In genomic region chr13:33231339-33231738, GRCh38 we compare ENCODE assay signal across 21 cellular contexts. TPM values are rescaled to one million over a fixed set of nuclear protein-coding genes. Genes with fewer than 3 reads are reported as not detected.
A peak's percentile ranks its signal among the peaks of the same experiment; 100 is the strongest.
DNase-seq lines count a peak whose midpoint lies in the region; ATAC-seq and TF ChIP-seq lines count a peak whose summit lies in the region.
"Had no signal": no experiment of that assay in that cellular context is flagged by ENCODE, and none has a peak within 500 bp of the region (broad histone marks: within the 10 kb centered on the region; RNA-seq: fewer than 3 reads in every experiment).

No MANE protein-coding gene starts in this region.

- DNase-seq in EH (ENCODE audit: low read depth) (peak; percentile 34), RPMI7951 (ENCODE audit: low read depth) (peak; percentile 30), fibroblast of lung (ENCODE audit: low read depth in 2 of 2) (no peak), mesothelial cell of epicardium (ENCODE audit: low spot score in 2 of 2, unreplicated experiment in 2 of 2) (no peak), NCI-H146 (lab: John Stamatoyannopoulos, UW) (no peak)
- no peak for DNase-seq in activated T-cell treated with anti-CD3 and anti-CD28 coated beads, Interleukin-2, amount 50 U/mL, for 1 hour
- no peak for DNase-seq in activated T-cell treated with anti-CD3 and anti-CD28 coated beads, Interleukin-2, amount 50 U/mL, for 72 hours
- DNase-seq: activated CD4-positive, alpha-beta T cell treated with anti-CD3 and anti-CD28 coated beads for 48 hours; activated CD8-positive, alpha-beta memory T cell treated with anti-CD3 and anti-CD28 coated beads, Interleukin-2, amount 10 ng/mL, durations not matched to agents 7 days and 5 days; CD8-positive, alpha-beta memory T cell; DMS53; naive thymus-derived CD4-positive, alpha-beta T cell; NCI-H2029 treated with DMSO at 0.1 percent for 48 hours; NCI-H446; RPMI8226; spleen had no signal

- H3K4me1 ChIP-seq in fibroblast of lung (ENCODE audit: control insufficient read depth, extremely low read depth, insufficient read depth, low read length) (peaks cover 61% of the 10 kb centered on the region), skeletal muscle satellite cell (ENCODE audit: control insufficient read depth, insufficient read depth, low read length) (peaks cover 78% of the 10 kb centered on the region)

- no peak overlapping the region for H3K27ac Mint-ChIP-seq in mesothelial cell of epicardium
- H3K27ac Mint-ChIP-seq in activated T-cell treated with anti-CD3 and anti-CD28 coated beads, Interleukin-2, amount 50 U/mL, for 72 hours = no peak overlapping the region
- H3K27ac Mint-ChIP-seq: activated CD8-positive, alpha-beta memory T cell treated with anti-CD3 and anti-CD28 coated beads, Interleukin-2, amount 10 ng/mL, durations not matched to agents 7 days and 5 days; activated T-helper 2 cell treated with anti-CD3 and anti-CD28 coated beads, Interferon-gamma antibody, Interleukin-2, Interleukin-4, amounts not matched to agents 10 μg/mL and 5 μg/mL and 100 μg/mL, durations not matched to agents 14 hours and 24 hours and 36 hours; CD8-positive, alpha-beta memory T cell; naive thymus-derived CD4-positive, alpha-beta T cell had no signal

- H3K27me3 Mint-ChIP-seq in mesothelial cell of epicardium (ENCODE audit: low read depth) = no peaks in the 10 kb centered on the region
- H3K27me3 Mint-ChIP-seq in activated T-cell treated with anti-CD3 and anti-CD28 coated beads, Interleukin-2, amount 50 U/mL, for 72 hours (ENCODE audit: low read depth) = peaks cover 12% of the 10 kb centered on the region
- H3K27me3 Mint-ChIP-seq: activated CD8-positive, alpha-beta memory T cell treated with anti-CD3 and anti-CD28 coated beads, Interleukin-2, amount 10 ng/mL, durations not matched to agents 7 days and 5 days had no signal

- no peak overlapping the region for H3K4me3 Mint-ChIP-seq in mesothelial cell of epicardium
- H3K4me3 Mint-ChIP-seq in activated T-cell treated with anti-CD3 and anti-CD28 coated beads, Interleukin-2, amount 50 U/mL, for 72 hours = no peak overlapping the region
- H3K4me3 Mint-ChIP-seq: activated CD8-positive, alpha-beta memory T cell treated with anti-CD3 and anti-CD28 coated beads, Interleukin-2, amount 10 ng/mL, durations not matched to agents 7 days and 5 days; CD8-positive, alpha-beta memory T cell; naive thymus-derived CD4-positive, alpha-beta T cell had no signal

- H4K20me1 ChIP-seq in fibroblast of lung (ENCODE audit: control insufficient read depth, extremely low read depth, insufficient read depth, low read length) = no peaks in the 10 kb centered on the region

- H3K9ac ChIP-seq in fibroblast of lung (ENCODE audit: insufficient read depth, low read length) (no peak overlapping the region), skeletal muscle satellite cell (ENCODE audit: low read depth, low read length) (peak overlapping the region; percentile 92)

- H3K9me3 ChIP-seq in fibroblast of lung (ENCODE audit: control insufficient read depth, insufficient read depth, low read depth, low read length) (no peaks in the 10 kb centered on the region), skeletal muscle satellite cell (replicated peaks; ENCODE audit: low read length) (no peaks in the 10 kb centered on the region)
- H3K9me3 ChIP-seq: suprapubic skin had no signal

- H3K79me2 ChIP-seq in fibroblast of lung (ENCODE audit: control insufficient read depth, insufficient read depth, low read length) = peaks cover 71% of the 10 kb centered on the region

- peaks cover 11% of the 10 kb centered on the region for H3K9me3 Mint-ChIP-seq in mesothelial cell of epicardium
- H3K9me3 Mint-ChIP-seq in activated T-cell treated with anti-CD3 and anti-CD28 coated beads, Interleukin-2, amount 50 U/mL, for 72 hours = peaks cover 3 to 8% of the 10 kb centered on the region in 2 donors
- H3K9me3 Mint-ChIP-seq: activated T-helper 2 cell treated with anti-CD3 and anti-CD28 coated beads, Interferon-gamma antibody, Interleukin-2, Interleukin-4, amounts not matched to agents 10 μg/mL and 5 μg/mL and 100 μg/mL, durations not matched to agents 14 hours and 24 hours and 36 hours had no signal

- no peak overlapping the region for H2AFZ ChIP-seq in fibroblast of lung (ENCODE audit: low read length)

- peak overlapping the region; percentile 86 for H3K27ac ChIP-seq in fibroblast of lung (ENCODE audit: insufficient read depth, low read length)

- H3K4me1 Mint-ChIP-seq in mesothelial cell of epicardium = peaks cover 34% of the 10 kb centered on the region
- H3K4me1 Mint-ChIP-seq in activated T-cell treated with anti-CD3 and anti-CD28 coated beads, Interleukin-2, amount 50 U/mL, for 72 hours (ENCODE audit: low read depth) = peaks cover 8% of the 10 kb centered on the region

- TF ChIP-seq CTCF in fibroblast of lung (conservative IDR thresholded peaks at IDR 0.05 in 1 of 2, IDR thresholded peaks at IDR 0.05 in 1 of 2; ENCODE audit: low read depth in 1 of 2, low read length in 2 of 2) (no peak), mesothelial cell of epicardium (IDR thresholded peaks at IDR 0.05; ENCODE audit: unreplicated experiment) (no peak)

- no peak for ATAC-seq in activated T-cell treated with anti-CD3 and anti-CD28 coated beads, Interleukin-2, amount 50 U/mL, for 72 hours (replicated peaks in 1 of 2)
- ATAC-seq: activated CD8-positive, alpha-beta memory T cell treated with anti-CD3 and anti-CD28 coated beads, Interleukin-2, amount 10 ng/mL, durations not matched to agents 7 days and 5 days; K562; naive thymus-derived CD4-positive, alpha-beta T cell had no signal

- H3K36me3 Mint-ChIP-seq in mesothelial cell of epicardium = peaks cover 21% of the 10 kb centered on the region
- peaks cover 3 to 4% of the 10 kb centered on the region in 2 donors for H3K36me3 Mint-ChIP-seq in activated T-cell treated with anti-CD3 and anti-CD28 coated beads, Interleukin-2, amount 50 U/mL, for 72 hours (ENCODE audit: insufficient read depth in 2 of 2)
- H3K36me3 Mint-ChIP-seq: activated CD8-positive, alpha-beta memory T cell treated with anti-CD3 and anti-CD28 coated beads, Interleukin-2, amount 10 ng/mL, durations not matched to agents 7 days and 5 days had no signal

- H3K36me3 ChIP-seq in fibroblast of lung (ENCODE audit: control insufficient read depth, insufficient read depth, low read length) (peaks cover 5% of the 10 kb centered on the region), skeletal muscle satellite cell (ENCODE audit: insufficient read depth, low read length) (peaks cover 40% of the 10 kb centered on the region)
- H3K36me3 ChIP-seq: suprapubic skin had no signal

- H3K4me3 ChIP-seq in fibroblast of lung (replicated peaks in 1 of 4; ENCODE audit: control extremely low read depth in 1 of 4, insufficient read depth in 1 of 4, low read depth in 3 of 4, low read length in 4 of 4) (no peak overlapping the region), skeletal muscle satellite cell (ENCODE audit: low read length) (peak overlapping the region; percentile 16)
- H3K4me3 ChIP-seq: K562, lung, spleen, suprapubic skin had no signal

- H3K4me2 ChIP-seq in fibroblast of lung (ENCODE audit: extremely low read depth, insufficient read depth, low read length) = no peak overlapping the region
- peak overlapping the region; percentile 85 for H3K4me2 ChIP-seq in skeletal muscle satellite cell (ENCODE audit: low read length)

- H3K27me3 ChIP-seq in fibroblast of lung (ENCODE audit: control insufficient read depth, insufficient read depth, low read length) (no peaks in the 10 kb centered on the region), skeletal muscle satellite cell (ENCODE audit: control insufficient read depth, insufficient read depth, low read length) (no peaks in the 10 kb centered on the region)
- H3K27me3 ChIP-seq: spleen, suprapubic skin had no signal

RNA-seq across cellular contexts. Expression of gene STARD13, which starts 54.2 kb away (rescaled TPM):
- total RNA-seq in RPMI7951 (2014; rRNA removed; shearing (Covaris generic)) = 8.3 and 10.6 TPM in 2 replicates
- total RNA-seq in fibroblast of lung = 16.2 and 44.6 TPM in 2 replicates
- polyA plus RNA-seq in fibroblast of lung = 22.0 and 25.2 TPM in 2 replicates
- polyA plus RNA-seq in fibroblast of lung (2012) = 19.6 and 23.0 TPM in 2 replicates
- polyA minus RNA-seq in fibroblast of lung (ENCODE audit: low replicate concordance) = 38.8 and 44.0 TPM in 2 replicates
- 19.5 and 35.4 TPM in 2 replicates for total RNA-seq in skeletal muscle satellite cell (2012; rRNA removed)
- total RNA-seq in mesothelial cell of epicardium = 21.3 to 24.5 TPM (median 23.0 TPM) in 3 replicates
- total RNA-seq in activated T-cell treated with anti-CD3 and anti-CD28 coated beads, Interleukin-2, amount 50 U/mL, for 72 hours = 1 to 10 TPM in 1 of 2 donors, under 1 TPM in 1; 0.50 to 1.4 TPM
- polyA plus RNA-seq: CD8-positive, alpha-beta memory T cell; K562; naive thymus-derived CD4-positive, alpha-beta T cell had no signal

Comparison
In these comparisons a context has a peak if more than half of its experiments do, and no peak if none do; other contexts are left out.
1. DNase-seq: peak in EH (single experiment) and RPMI7951 (single experiment); none in fibroblast of lung (0 of 2), mesothelial cell of epicardium (0 of 2), activated T-cell treated with anti-CD3 and anti-CD28 coated beads, Interleukin-2, amount 50 U/mL, for 1 hour (single experiment), activated T-cell treated with anti-CD3 and anti-CD28 coated beads, Interleukin-2, amount 50 U/mL, for 72 hours (0 of 2) and NCI-H146 (single experiment).